ENCODE assay signal across 1 cellular context in the genomic region with DNA sequence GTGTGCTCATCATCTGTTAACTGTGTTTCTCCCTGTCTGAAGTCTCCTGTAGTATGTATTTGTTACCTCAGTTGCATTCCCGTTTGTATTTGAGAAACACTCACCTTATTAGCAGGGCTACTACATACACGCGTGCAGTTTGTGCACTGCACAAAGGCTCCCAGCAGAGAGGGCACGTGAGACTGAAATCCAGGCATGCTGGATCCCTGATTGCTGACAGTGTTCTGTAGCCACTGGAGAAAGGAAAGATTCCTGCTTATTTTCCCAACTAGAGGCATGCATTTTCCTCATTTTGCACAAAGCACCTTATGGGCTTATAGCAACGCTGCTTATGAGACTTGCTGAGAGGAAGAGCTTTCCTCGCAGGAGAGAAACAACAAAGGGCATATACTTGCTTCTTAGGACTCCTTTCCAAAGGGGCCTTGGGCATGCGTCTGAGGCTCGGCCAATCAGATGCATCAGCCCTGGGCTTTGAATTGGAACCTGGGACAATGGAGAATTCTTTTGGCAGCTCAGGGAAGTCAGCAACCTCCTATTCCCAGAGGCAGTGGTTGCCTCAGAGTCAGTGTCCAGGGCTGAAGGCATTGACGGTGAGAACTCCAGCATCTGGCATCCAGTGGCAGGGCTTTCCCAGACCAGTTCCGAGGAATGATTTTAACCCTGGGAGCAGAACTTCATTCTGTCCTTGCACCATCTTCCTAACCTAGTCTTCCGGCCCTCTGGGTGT.
TF ChIP-seq lines count a peak whose summit lies in the region.

No MANE protein-coding gene starts in this region.

TF ChIP-seq in WTC11, 78 proteins besides CTCF, POLR2A, EP300 and RAD21 (continued from another document):
- TF ChIP-seq, protein P1, sequence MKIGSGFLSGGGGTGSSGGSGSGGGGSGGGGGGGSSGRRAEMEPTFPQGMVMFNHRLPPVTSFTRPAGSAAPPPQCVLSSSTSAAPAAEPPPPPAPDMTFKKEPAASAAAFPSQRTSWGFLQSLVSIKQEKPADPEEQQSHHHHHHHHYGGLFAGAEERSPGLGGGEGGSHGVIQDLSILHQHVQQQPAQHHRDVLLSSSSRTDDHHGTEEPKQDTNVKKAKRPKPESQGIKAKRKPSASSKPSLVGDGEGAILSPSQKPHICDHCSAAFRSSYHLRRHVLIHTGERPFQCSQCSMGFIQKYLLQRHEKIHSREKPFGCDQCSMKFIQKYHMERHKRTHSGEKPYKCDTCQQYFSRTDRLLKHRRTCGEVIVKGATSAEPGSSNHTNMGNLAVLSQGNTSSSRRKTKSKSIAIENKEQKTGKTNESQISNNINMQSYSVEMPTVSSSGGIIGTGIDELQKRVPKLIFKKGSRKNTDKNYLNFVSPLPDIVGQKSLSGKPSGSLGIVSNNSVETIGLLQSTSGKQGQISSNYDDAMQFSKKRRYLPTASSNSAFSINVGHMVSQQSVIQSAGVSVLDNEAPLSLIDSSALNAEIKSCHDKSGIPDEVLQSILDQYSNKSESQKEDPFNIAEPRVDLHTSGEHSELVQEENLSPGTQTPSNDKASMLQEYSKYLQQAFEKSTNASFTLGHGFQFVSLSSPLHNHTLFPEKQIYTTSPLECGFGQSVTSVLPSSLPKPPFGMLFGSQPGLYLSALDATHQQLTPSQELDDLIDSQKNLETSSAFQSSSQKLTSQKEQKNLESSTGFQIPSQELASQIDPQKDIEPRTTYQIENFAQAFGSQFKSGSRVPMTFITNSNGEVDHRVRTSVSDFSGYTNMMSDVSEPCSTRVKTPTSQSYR (CRISPR knock-in tag; IDR thresholded peaks at IDR 0.05): no peak
- TF ChIP-seq ZNF423 (CRISPR knock-in tag; IDR thresholded peaks at IDR 0.05) (no peak), ZNF396 (CRISPR knock-in tag; IDR thresholded peaks at IDR 0.05; ENCODE audit: borderline replicate concordance) (no peak), RORB (CRISPR knock-in tag; IDR thresholded peaks at IDR 0.05) (no peak), MYBL2 (CRISPR knock-in tag; IDR thresholded peaks at IDR 0.05) (no peak), TP53 (CRISPR knock-in tag; IDR thresholded peaks at IDR 0.05) (no peak), IRF2 (CRISPR knock-in tag; IDR thresholded peaks at IDR 0.05; ENCODE audit: borderline replicate concordance, low read depth) (no peak)
